17 cellular contexts compared by ENCODE assay signal in the genomic region with DNA sequence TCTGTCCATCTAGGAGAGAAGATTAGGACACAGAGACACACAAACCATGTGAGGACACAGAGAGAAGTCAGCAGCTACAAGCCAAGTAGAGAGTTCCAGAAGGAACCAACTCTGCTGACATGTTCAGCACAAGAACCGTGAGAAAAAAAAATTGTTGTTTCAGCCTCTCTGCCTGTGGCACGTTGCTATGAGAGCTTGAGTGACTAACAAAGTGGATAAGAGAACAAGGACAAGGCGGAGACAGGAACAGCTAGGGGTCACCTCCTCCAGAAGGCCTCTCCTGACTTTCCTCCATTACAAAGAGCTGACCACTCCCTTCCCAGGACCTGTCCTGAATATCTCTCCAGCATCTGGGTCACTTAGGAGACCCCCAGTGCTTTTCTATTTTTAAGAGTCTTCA. TPM values are rescaled to one million over a fixed set of nuclear protein-coding genes. Genes with fewer than 3 reads are reported as not detected.
DNase-seq lines count a peak whose midpoint lies in the region; ATAC-seq, FAIRE-seq and TF ChIP-seq lines count a peak whose summit lies in the region.
"Had no signal": no experiment of that assay in that cellular context is flagged by ENCODE, and none has a peak within 500 bp of the region (broad histone marks: within the 10 kb centered on the region; RNA-seq: fewer than 3 reads in every experiment).

No MANE protein-coding gene starts in this region.

- no peak overlapping the region for H3K4me2 ChIP-seq in HepG2 (ENCODE audit: low read depth, low read length)
- H3K4me2 ChIP-seq: A549 had no signal

- TF ChIP-seq POLR2A in right lobe of liver (IDR thresholded peaks at IDR 0.05) = no peak
- no peak for TF ChIP-seq POLR2A in HepG2 (IDR thresholded peaks at IDR 0.05; ENCODE audit: insufficient read depth in 1 of 2, low read depth in 2 of 2, low read length in 2 of 2)

- BruUV-seq in HepG2 (replicated peaks; lab: Mats Ljungman, UMichigan) = no TSS peak

- no peak for TF ChIP-seq EP300 in HepG2 (IDR thresholded peaks at IDR 0.05; ENCODE audit: low read depth in 2 of 2, low read length in 2 of 2)
- TF ChIP-seq EP300 in HepG2 (CRISPR knock-in tag; IDR thresholded peaks at IDR 0.05; ENCODE audit: borderline replicate concordance) = no peak

- H3K36me3 Mint-ChIP-seq in osteocyte (ENCODE audit: unreplicated experiment) = no peaks in the 10 kb centered on the region

- no peak for TF ChIP-seq RAD21 in HepG2 (CRISPR knock-in tag; IDR thresholded peaks at IDR 0.05)

- H3K27ac Mint-ChIP-seq in osteocyte (ENCODE audit: unreplicated experiment) = no peak overlapping the region

- ATAC-seq in right lobe of liver = peak; percentile 31 to 70 (median 49)
- no peak for ATAC-seq in HepG2
- no peak for ATAC-seq in GM21447 (IDR thresholded peaks at IDR 0.05; ENCODE audit: unreplicated experiment)
- ATAC-seq: A549, HCT116 had no signal

- in situ Hi-C loops in HepG2 (cut with HindIII; ENCODE audit: extremely low pct_ligation_motif_present, low pct_unique_long_range_greater_than_20kb) = no loop called here

- POLR2A ChIA-PET in HepG2 (lab: Yijun Ruan, JAX) = no interaction called here

- WGBS in right lobe of liver (ENCODE audit: insufficient coverage, low coverage, low lambda C conversion rate, missing lambda C conversion rate) = 13% methylated on average over 3 of the region's 3 CpGs
- 4% methylated on average over 3 of the region's 3 CpGs for WGBS in HepG2 (ENCODE audit: low lambda C conversion rate)

- no peaks in the 10 kb centered on the region for H3K27me3 Mint-ChIP-seq in osteocyte (ENCODE audit: unreplicated experiment)

- no peaks in the 10 kb centered on the region for H3K4me1 ChIP-seq in right lobe of liver
- no peaks in the 10 kb centered on the region for H3K4me1 ChIP-seq in HepG2 (ENCODE audit: insufficient read depth, low read length)
- H3K4me1 ChIP-seq: A549, BE2C had no signal

- no peak for DNase-seq in right lobe of liver
- no peak for DNase-seq in HepG2 (ENCODE audit: low spot score)
- DNase-seq in OCI-M1 (lab: John Stamatoyannopoulos, UW) = peak; percentile 45
- DNase-seq in osteocyte (ENCODE audit: extremely low spot score, unreplicated experiment) = peak; percentile 15
- DNase-seq in NCI-H526 treated with DMSO at 0.1 percent for 48 hours (lab: John Stamatoyannopoulos, UW) = no peak
- no peak for DNase-seq in NCI-H2029 treated with DMSO at 0.1 percent for 48 hours (lab: John Stamatoyannopoulos, UW)
- DNase-seq: BE2C, DMS 273 treated with DMSO at 0.1 percent for 48 hours, GM23248, IMR-90 had no signal

- H3K27ac ChIP-seq in right lobe of liver = no peak overlapping the region
- no peak overlapping the region for H3K27ac ChIP-seq in HepG2 (ENCODE audit: extremely low read length, insufficient read depth, low read length)
- H3K27ac ChIP-seq: A549, C4-2B, GM23248 had no signal

- no peaks in the 10 kb centered on the region for H3K79me2 ChIP-seq in HepG2 (ENCODE audit: insufficient read depth, low read length)

- no peaks in the 10 kb centered on the region for H3K4me1 Mint-ChIP-seq in osteocyte (ENCODE audit: unreplicated experiment)

- no peak overlapping the region for H2AFZ ChIP-seq in HepG2 (ENCODE audit: low read length)
- H2AFZ ChIP-seq: GM23248 had no signal

- H3K4me3 Mint-ChIP-seq in osteocyte (ENCODE audit: unreplicated experiment) = no peak overlapping the region

- H4K20me1 ChIP-seq in HepG2 (ENCODE audit: insufficient read depth, low read length) = no peaks in the 10 kb centered on the region

- H3K9me3 Mint-ChIP-seq in osteocyte (ENCODE audit: unreplicated experiment) = peaks cover 16% of the 10 kb centered on the region

- intact Hi-C loops in right lobe of liver (cut with DNase I) (no loop called here), HepG2 (cut with micrococcal nuclease; ENCODE audit: unreplicated experiment) (no loop called here)

- CTCF ChIA-PET in HepG2 (lab: Yijun Ruan, JAX; ENCODE audit: low intra/inter-chr PET ratio, low total read pairs) = no interaction called here

- no peaks in the 10 kb centered on the region for H3K36me3 ChIP-seq in right lobe of liver
- H3K36me3 ChIP-seq in HepG2 (replicated peaks in 1 of 2; ENCODE audit: control insufficient read depth in 1 of 2, insufficient read depth in 2 of 2, low read length in 2 of 2) = no peaks in the 10 kb centered on the region
- H3K36me3 ChIP-seq: BE2C had no signal

- H3K9me3 ChIP-seq in right lobe of liver = no peaks in the 10 kb centered on the region
- no peaks in the 10 kb centered on the region for H3K9me3 ChIP-seq in HepG2 (ENCODE audit: low read length)
- H3K9me3 ChIP-seq: A549, BE2C had no signal

- TF ChIP-seq CTCF in right lobe of liver (IDR thresholded peaks at IDR 0.05) (no peak), HepG2 (CRISPR knock-in tag; IDR thresholded peaks at IDR 0.05) (no peak), osteocyte (IDR thresholded peaks at IDR 0.05) (no peak)

- H3K27me3 ChIP-seq in right lobe of liver = no peaks in the 10 kb centered on the region
- peaks cover 0 to 3% of the 10 kb centered on the region in 2 experiments; a peak in 1 of 5 replicates for H3K27me3 ChIP-seq in HepG2 (ENCODE audit: control insufficient read depth in 1 of 2, insufficient read depth in 2 of 2, low read length in 2 of 2)

- no peak for FAIRE-seq in HepG2 (lab: Jason Lieb, UNC)
- FAIRE-seq: A549, H54 had no signal

- H3K9ac ChIP-seq in HepG2 (ENCODE audit: insufficient read depth, low read depth, low read length) = no peak overlapping the region
- H3K9ac ChIP-seq: GM23248 had no signal

- no peak overlapping the region for H3K4me3 ChIP-seq in right lobe of liver
- no peak overlapping the region for H3K4me3 ChIP-seq in HepG2 (replicated peaks in 1 of 3; ENCODE audit: insufficient read depth in 1 of 3, low read depth in 2 of 3, low read length in 3 of 3)
- H3K4me3 ChIP-seq: A549, GM23248 had no signal

RNA-seq across cellular contexts. Expression of a gene that starts 5.6 kb away (rescaled TPM):
- under 1 TPM in 5 of 6 experiments, not detected in 1; 0.12 to 0.63 (median 0.33) TPM for total RNA-seq in right lobe of liver
- total RNA-seq in HepG2 (2016; rRNA removed; fragmentation: Illumina TruSeq; extraction: Trizol) = not detected in 2 replicates
- not detected in 2 replicates for total RNA-seq in HepG2 (2016; cell fraction: cytosol; rRNA removed; fragmentation: Illumina TruSeq; extraction: Trizol; ENCODE audit: low read depth)
- total RNA-seq in HepG2 (2016; cell fraction: insoluble cytoplasmic fraction; rRNA removed; fragmentation: Illumina TruSeq; extraction: Trizol) = not detected in 2 replicates
- total RNA-seq in HepG2 (2016; cell fraction: membrane; rRNA removed; fragmentation: Illumina TruSeq; extraction: Trizol) = not detected in 2 replicates
- total RNA-seq in HepG2 (2016; cell fraction: nucleus; rRNA removed; fragmentation: Illumina TruSeq; extraction: Trizol) = not detected in 2 replicates
- polyA plus RNA-seq in HepG2 (2011; rRNA removed) = not detected in 2 replicates
- not detected in 2 replicates for polyA plus RNA-seq in HepG2 (2011; cell fraction: cytosol; rRNA removed)
- polyA plus RNA-seq in HepG2 (2011; cell fraction: nucleus; rRNA removed) = not detected in 2 replicates
- polyA plus RNA-seq in HepG2 (2012) = not detected in 2 replicates
- not detected in 2 replicates for polyA plus RNA-seq in HepG2 (2016; cell fraction: cytosol; fragmentation: Illumina TruSeq; extraction: Trizol; ENCODE audit: low read depth)
- not detected in 2 replicates for polyA plus RNA-seq in HepG2 (2016; cell fraction: insoluble cytoplasmic fraction; fragmentation: Illumina TruSeq; extraction: Trizol; ENCODE audit: low read depth)
- not detected in 2 replicates for polyA plus RNA-seq in HepG2 (2016; cell fraction: membrane; fragmentation: Illumina TruSeq; extraction: Trizol; ENCODE audit: low read depth)
- polyA plus RNA-seq in HepG2 (2016; cell fraction: nucleus; fragmentation: Illumina TruSeq; extraction: Trizol; ENCODE audit: insufficient read depth, low read depth) = not detected in 2 replicates
- not detected in 2 replicates for polyA minus RNA-seq in HepG2 (2011; rRNA and poly(A)+ RNA removed; ENCODE audit: low replicate concordance)
- polyA minus RNA-seq in HepG2 (2011; cell fraction: cytosol; rRNA and poly(A)+ RNA removed) = not detected in 2 replicates
- polyA minus RNA-seq in HepG2 (2011; cell fraction: nucleus; rRNA and poly(A)+ RNA removed) = not detected in 2 replicates
- not detected in 2 replicates for total RNA-seq in osteocyte
- total RNA-seq: Daoy, GM23248, IMR-90 had no signal
- polyA plus RNA-seq: A549, AG04450, GM23248, IMR-90 had no signal

RNA-seq across cellular contexts. Expression of a gene that starts 24.3 kb away (rescaled TPM):
- not detected for total RNA-seq in right lobe of liver
- total RNA-seq in HepG2 (2016; rRNA removed; fragmentation: Illumina TruSeq; extraction: Trizol) = not detected in 2 replicates
- total RNA-seq in HepG2 (2016; cell fraction: cytosol; rRNA removed; fragmentation: Illumina TruSeq; extraction: Trizol; ENCODE audit: low read depth) = not detected in 2 replicates
- total RNA-seq in HepG2 (2016; cell fraction: insoluble cytoplasmic fraction; rRNA removed; fragmentation: Illumina TruSeq; extraction: Trizol) = not detected in 2 replicates
- total RNA-seq in HepG2 (2016; cell fraction: membrane; rRNA removed; fragmentation: Illumina TruSeq; extraction: Trizol) = not detected in 2 replicates
- total RNA-seq in HepG2 (2016; cell fraction: nucleus; rRNA removed; fragmentation: Illumina TruSeq; extraction: Trizol) = not detected in 2 replicates
- polyA plus RNA-seq in HepG2 (2011; rRNA removed) = not detected in 2 replicates
- not detected in 2 replicates for polyA plus RNA-seq in HepG2 (2011; cell fraction: cytosol; rRNA removed)
- not detected in 2 replicates for polyA plus RNA-seq in HepG2 (2011; cell fraction: nucleus; rRNA removed)
- not detected in 2 replicates for polyA plus RNA-seq in HepG2 (2012)
- not detected in 2 replicates for polyA plus RNA-seq in HepG2 (2016; cell fraction: cytosol; fragmentation: Illumina TruSeq; extraction: Trizol; ENCODE audit: low read depth)
- not detected in 2 replicates for polyA plus RNA-seq in HepG2 (2016; cell fraction: insoluble cytoplasmic fraction; fragmentation: Illumina TruSeq; extraction: Trizol; ENCODE audit: low read depth)
- not detected in 2 replicates for polyA plus RNA-seq in HepG2 (2016; cell fraction: membrane; fragmentation: Illumina TruSeq; extraction: Trizol; ENCODE audit: low read depth)
- polyA plus RNA-seq in HepG2 (2016; cell fraction: nucleus; fragmentation: Illumina TruSeq; extraction: Trizol; ENCODE audit: insufficient read depth, low read depth) = not detected in 2 replicates
- polyA minus RNA-seq in HepG2 (2011; rRNA and poly(A)+ RNA removed; ENCODE audit: low replicate concordance) = not detected in 2 replicates
- not detected in 2 replicates for polyA minus RNA-seq in HepG2 (2011; cell fraction: cytosol; rRNA and poly(A)+ RNA removed)
- polyA minus RNA-seq in HepG2 (2011; cell fraction: nucleus; rRNA and poly(A)+ RNA removed) = not detected in 2 replicates
- not detected in 2 replicates for total RNA-seq in osteocyte
- total RNA-seq: Daoy, GM23248, IMR-90 had no signal
- polyA plus RNA-seq: A549, AG04450, GM23248, IMR-90 had no signal

RNA-seq across cellular contexts. Expression of a gene that starts 28.9 kb away (rescaled TPM):
- total RNA-seq in right lobe of liver = not detected
- total RNA-seq in HepG2 (2016; rRNA removed; fragmentation: Illumina TruSeq; extraction: Trizol) = not detected in 2 replicates
- not detected in 2 replicates for total RNA-seq in HepG2 (2016; cell fraction: cytosol; rRNA removed; fragmentation: Illumina TruSeq; extraction: Trizol; ENCODE audit: low read depth)
- not detected in 2 replicates for total RNA-seq in HepG2 (2016; cell fraction: insoluble cytoplasmic fraction; rRNA removed; fragmentation: Illumina TruSeq; extraction: Trizol)
- total RNA-seq in HepG2 (2016; cell fraction: membrane; rRNA removed; fragmentation: Illumina TruSeq; extraction: Trizol) = not detected in 2 replicates
- total RNA-seq in HepG2 (2016; cell fraction: nucleus; rRNA removed; fragmentation: Illumina TruSeq; extraction: Trizol) = not detected in 2 replicates
- not detected in 2 replicates for polyA plus RNA-seq in HepG2 (2011; rRNA removed)
- not detected in 2 replicates for polyA plus RNA-seq in HepG2 (2011; cell fraction: cytosol; rRNA removed)
- polyA plus RNA-seq in HepG2 (2011; cell fraction: nucleus; rRNA removed) = not detected in 2 replicates
- polyA plus RNA-seq in HepG2 (2012) = not detected in 2 replicates
- polyA plus RNA-seq in HepG2 (2016; cell fraction: cytosol; fragmentation: Illumina TruSeq; extraction: Trizol; ENCODE audit: low read depth) = not detected in 2 replicates
- not detected in 2 replicates for polyA plus RNA-seq in HepG2 (2016; cell fraction: insoluble cytoplasmic fraction; fragmentation: Illumina TruSeq; extraction: Trizol; ENCODE audit: low read depth)
- not detected in 2 replicates for polyA plus RNA-seq in HepG2 (2016; cell fraction: membrane; fragmentation: Illumina TruSeq; extraction: Trizol; ENCODE audit: low read depth)
- polyA plus RNA-seq in HepG2 (2016; cell fraction: nucleus; fragmentation: Illumina TruSeq; extraction: Trizol; ENCODE audit: insufficient read depth, low read depth) = not detected in 2 replicates
- not detected in 2 replicates for polyA minus RNA-seq in HepG2 (2011; rRNA and poly(A)+ RNA removed; ENCODE audit: low replicate concordance)
- polyA minus RNA-seq in HepG2 (2011; cell fraction: cytosol; rRNA and poly(A)+ RNA removed) = not detected in 2 replicates
- not detected in 2 replicates for polyA minus RNA-seq in HepG2 (2011; cell fraction: nucleus; rRNA and poly(A)+ RNA removed)
- not detected in 2 replicates for total RNA-seq in osteocyte
- total RNA-seq: Daoy, GM23248, IMR-90 had no signal
- polyA plus RNA-seq: A549, AG04450, GM23248, IMR-90 had no signal

RNA-seq across cellular contexts. Expression of a gene that starts 49.0 kb away (rescaled TPM):
- total RNA-seq in right lobe of liver = 1 to 10 TPM in 1 of 6 experiments, under 1 TPM in 5; 0.31 to 1.4 (median 0.71) TPM
- total RNA-seq in HepG2 (2016; rRNA removed; fragmentation: Illumina TruSeq; extraction: Trizol) = not detected in 2 replicates
- total RNA-seq in HepG2 (2016; cell fraction: cytosol; rRNA removed; fragmentation: Illumina TruSeq; extraction: Trizol; ENCODE audit: low read depth) = not detected in 2 replicates
- total RNA-seq in HepG2 (2016; cell fraction: insoluble cytoplasmic fraction; rRNA removed; fragmentation: Illumina TruSeq; extraction: Trizol) = not detected in 2 replicates
- total RNA-seq in HepG2 (2016; cell fraction: membrane; rRNA removed; fragmentation: Illumina TruSeq; extraction: Trizol) = not detected in 2 replicates
- not detected in 2 replicates for total RNA-seq in HepG2 (2016; cell fraction: nucleus; rRNA removed; fragmentation: Illumina TruSeq; extraction: Trizol)
- polyA plus RNA-seq in HepG2 (2011; rRNA removed) = not detected in 2 replicates
- polyA plus RNA-seq in HepG2 (2011; cell fraction: cytosol; rRNA removed) = not detected in 2 replicates
- polyA plus RNA-seq in HepG2 (2011; cell fraction: nucleus; rRNA removed) = not detected in 2 replicates
- polyA plus RNA-seq in HepG2 (2012) = not detected in 2 replicates
- not detected in 2 replicates for polyA plus RNA-seq in HepG2 (2016; cell fraction: cytosol; fragmentation: Illumina TruSeq; extraction: Trizol; ENCODE audit: low read depth)
- not detected in 2 replicates for polyA plus RNA-seq in HepG2 (2016; cell fraction: insoluble cytoplasmic fraction; fragmentation: Illumina TruSeq; extraction: Trizol; ENCODE audit: low read depth)
- not detected in 2 replicates for polyA plus RNA-seq in HepG2 (2016; cell fraction: membrane; fragmentation: Illumina TruSeq; extraction: Trizol; ENCODE audit: low read depth)
- polyA plus RNA-seq in HepG2 (2016; cell fraction: nucleus; fragmentation: Illumina TruSeq; extraction: Trizol; ENCODE audit: insufficient read depth, low read depth) = not detected in 2 replicates
- not detected in 2 replicates for polyA minus RNA-seq in HepG2 (2011; rRNA and poly(A)+ RNA removed; ENCODE audit: low replicate concordance)
- polyA minus RNA-seq in HepG2 (2011; cell fraction: cytosol; rRNA and poly(A)+ RNA removed) = not detected in 2 replicates
- not detected in 2 replicates for polyA minus RNA-seq in HepG2 (2011; cell fraction: nucleus; rRNA and poly(A)+ RNA removed)
- total RNA-seq in osteocyte = not detected in 2 replicates
- total RNA-seq: Daoy, GM23248, IMR-90 had no signal
- polyA plus RNA-seq: A549, AG04450, GM23248, IMR-90 had no signal

Comparison
In these comparisons a context has a peak if more than half of its experiments do, and no peak if none do; other contexts are left out.
1. ATAC-seq: peak in right lobe of liver (4 of 4); none in HepG2 (single experiment) and GM21447 (single experiment).
2. DNase-seq: peak in OCI-M1 (single experiment) and osteocyte (single experiment); none in right lobe of liver (0 of 3), HepG2 (single experiment), NCI-H526 treated with DMSO at 0.1 percent for 48 hours (single experiment) and NCI-H2029 treated with DMSO at 0.1 percent for 48 hours (single experiment).